1 cellular context compared by ENCODE assay signal in the genomic region with DNA sequence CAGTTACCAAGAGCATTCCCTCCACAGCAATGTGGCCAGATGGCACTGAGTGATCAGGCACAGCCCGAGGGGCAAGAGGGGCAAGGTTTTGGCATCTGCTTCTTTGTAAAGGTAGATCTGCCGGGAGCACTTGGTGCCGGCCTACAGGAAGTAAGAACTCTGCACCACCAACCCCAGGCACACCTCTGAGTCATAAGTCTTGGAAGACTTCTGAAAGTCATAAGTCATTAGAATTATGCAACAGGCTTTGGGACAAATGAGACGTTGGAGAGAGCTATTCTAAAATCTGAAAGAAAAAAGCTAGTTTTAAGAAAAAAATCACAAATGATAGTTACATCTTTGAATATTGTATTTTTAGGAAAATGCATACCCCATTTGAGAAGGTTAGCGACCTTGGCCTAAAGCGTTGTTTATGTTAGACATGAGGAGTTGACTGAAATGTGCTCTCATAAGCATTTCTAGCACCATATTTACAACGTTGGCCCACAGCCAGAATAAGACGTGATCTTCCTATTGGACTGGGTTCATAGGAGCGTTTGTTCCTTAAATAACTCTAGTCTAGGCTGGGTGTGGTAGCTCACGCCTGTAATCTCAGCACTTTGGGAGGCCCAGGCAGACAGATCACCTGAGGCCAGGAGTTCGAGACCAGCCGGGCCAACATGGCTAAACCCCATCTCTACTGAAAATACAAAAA.
TF ChIP-seq lines count a peak whose summit lies in the region.

No MANE protein-coding gene starts in this region.

TF ChIP-seq in HEK293, 187 proteins besides CTCF, POLR2A, EP300 and RAD21 (continued from another document and continues in another):
- TF ChIP-seq, protein P1, sequence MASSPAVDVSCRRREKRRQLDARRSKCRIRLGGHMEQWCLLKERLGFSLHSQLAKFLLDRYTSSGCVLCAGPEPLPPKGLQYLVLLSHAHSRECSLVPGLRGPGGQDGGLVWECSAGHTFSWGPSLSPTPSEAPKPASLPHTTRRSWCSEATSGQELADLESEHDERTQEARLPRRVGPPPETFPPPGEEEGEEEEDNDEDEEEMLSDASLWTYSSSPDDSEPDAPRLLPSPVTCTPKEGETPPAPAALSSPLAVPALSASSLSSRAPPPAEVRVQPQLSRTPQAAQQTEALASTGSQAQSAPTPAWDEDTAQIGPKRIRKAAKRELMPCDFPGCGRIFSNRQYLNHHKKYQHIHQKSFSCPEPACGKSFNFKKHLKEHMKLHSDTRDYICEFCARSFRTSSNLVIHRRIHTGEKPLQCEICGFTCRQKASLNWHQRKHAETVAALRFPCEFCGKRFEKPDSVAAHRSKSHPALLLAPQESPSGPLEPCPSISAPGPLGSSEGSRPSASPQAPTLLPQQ (tag by site-specific recombination; IDR thresholded peaks at IDR 0.05), result 0 out of 2 replicates have a peak, but pooled peaks have one; percentile 23
- TF ChIP-seq, protein P2, sequence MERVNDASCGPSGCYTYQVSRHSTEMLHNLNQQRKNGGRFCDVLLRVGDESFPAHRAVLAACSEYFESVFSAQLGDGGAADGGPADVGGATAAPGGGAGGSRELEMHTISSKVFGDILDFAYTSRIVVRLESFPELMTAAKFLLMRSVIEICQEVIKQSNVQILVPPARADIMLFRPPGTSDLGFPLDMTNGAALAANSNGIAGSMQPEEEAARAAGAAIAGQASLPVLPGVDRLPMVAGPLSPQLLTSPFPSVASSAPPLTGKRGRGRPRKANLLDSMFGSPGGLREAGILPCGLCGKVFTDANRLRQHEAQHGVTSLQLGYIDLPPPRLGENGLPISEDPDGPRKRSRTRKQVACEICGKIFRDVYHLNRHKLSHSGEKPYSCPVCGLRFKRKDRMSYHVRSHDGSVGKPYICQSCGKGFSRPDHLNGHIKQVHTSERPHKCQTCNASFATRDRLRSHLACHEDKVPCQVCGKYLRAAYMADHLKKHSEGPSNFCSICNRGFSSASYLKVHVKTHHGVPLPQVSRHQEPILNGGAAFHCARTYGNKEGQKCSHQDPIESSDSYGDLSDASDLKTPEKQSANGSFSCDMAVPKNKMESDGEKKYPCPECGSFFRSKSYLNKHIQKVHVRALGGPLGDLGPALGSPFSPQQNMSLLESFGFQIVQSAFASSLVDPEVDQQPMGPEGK (tag by site-specific recombination; IDR thresholded peaks at IDR 0.05), result peak; percentile 50; the same call in 1 of the 2 replicates
- no peak for TF ChIP-seq ZNF585B (tag by site-specific recombination; IDR thresholded peaks at IDR 0.05)
- TF ChIP-seq ZNF843 (tag by site-specific recombination; IDR thresholded peaks at IDR 0.05), result peak; percentile 26; the same call in 1 of the 2 replicates
- TF ChIP-seq ZNF677 (tag by site-specific recombination; IDR thresholded peaks at IDR 0.05), result no peak
- peak; percentile 40; the same call in 1 of the 2 replicates for TF ChIP-seq OSR2 (tag by site-specific recombination; IDR thresholded peaks at IDR 0.05)
- TF ChIP-seq, protein P3, sequence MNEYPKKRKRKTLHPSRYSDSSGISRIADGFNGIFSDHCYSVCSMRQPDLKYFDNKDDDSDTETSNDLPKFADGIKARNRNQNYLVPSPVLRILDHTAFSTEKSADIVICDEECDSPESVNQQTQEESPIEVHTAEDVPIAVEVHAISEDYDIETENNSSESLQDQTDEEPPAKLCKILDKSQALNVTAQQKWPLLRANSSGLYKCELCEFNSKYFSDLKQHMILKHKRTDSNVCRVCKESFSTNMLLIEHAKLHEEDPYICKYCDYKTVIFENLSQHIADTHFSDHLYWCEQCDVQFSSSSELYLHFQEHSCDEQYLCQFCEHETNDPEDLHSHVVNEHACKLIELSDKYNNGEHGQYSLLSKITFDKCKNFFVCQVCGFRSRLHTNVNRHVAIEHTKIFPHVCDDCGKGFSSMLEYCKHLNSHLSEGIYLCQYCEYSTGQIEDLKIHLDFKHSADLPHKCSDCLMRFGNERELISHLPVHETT (tag by site-specific recombination; IDR thresholded peaks at IDR 0.05), result no peak
- TF ChIP-seq SCRT2 (tag by site-specific recombination; IDR thresholded peaks at IDR 0.05), result peak; percentile 95
- peak; percentile 72; the same call in 1 of the 2 replicates for TF ChIP-seq ZNF24 (tag by site-specific recombination; IDR thresholded peaks at IDR 0.05)
- peak; percentile 77 for TF ChIP-seq ZBTB17 (tag by site-specific recombination; IDR thresholded peaks at IDR 0.05)
- no peak for TF ChIP-seq REPIN1 (tag by site-specific recombination; IDR thresholded peaks at IDR 0.05; ENCODE audit: low read depth)
- TF ChIP-seq GLIS1 (tag by site-specific recombination; IDR thresholded peaks at IDR 0.05), result peak; percentile 23; the same call in 1 of the 2 replicates
- TF ChIP-seq ZNF121 (tag by site-specific recombination; IDR thresholded peaks at IDR 0.05), result peak; percentile 88; the same call in 1 of the 2 replicates
- TF ChIP-seq, protein P4, sequence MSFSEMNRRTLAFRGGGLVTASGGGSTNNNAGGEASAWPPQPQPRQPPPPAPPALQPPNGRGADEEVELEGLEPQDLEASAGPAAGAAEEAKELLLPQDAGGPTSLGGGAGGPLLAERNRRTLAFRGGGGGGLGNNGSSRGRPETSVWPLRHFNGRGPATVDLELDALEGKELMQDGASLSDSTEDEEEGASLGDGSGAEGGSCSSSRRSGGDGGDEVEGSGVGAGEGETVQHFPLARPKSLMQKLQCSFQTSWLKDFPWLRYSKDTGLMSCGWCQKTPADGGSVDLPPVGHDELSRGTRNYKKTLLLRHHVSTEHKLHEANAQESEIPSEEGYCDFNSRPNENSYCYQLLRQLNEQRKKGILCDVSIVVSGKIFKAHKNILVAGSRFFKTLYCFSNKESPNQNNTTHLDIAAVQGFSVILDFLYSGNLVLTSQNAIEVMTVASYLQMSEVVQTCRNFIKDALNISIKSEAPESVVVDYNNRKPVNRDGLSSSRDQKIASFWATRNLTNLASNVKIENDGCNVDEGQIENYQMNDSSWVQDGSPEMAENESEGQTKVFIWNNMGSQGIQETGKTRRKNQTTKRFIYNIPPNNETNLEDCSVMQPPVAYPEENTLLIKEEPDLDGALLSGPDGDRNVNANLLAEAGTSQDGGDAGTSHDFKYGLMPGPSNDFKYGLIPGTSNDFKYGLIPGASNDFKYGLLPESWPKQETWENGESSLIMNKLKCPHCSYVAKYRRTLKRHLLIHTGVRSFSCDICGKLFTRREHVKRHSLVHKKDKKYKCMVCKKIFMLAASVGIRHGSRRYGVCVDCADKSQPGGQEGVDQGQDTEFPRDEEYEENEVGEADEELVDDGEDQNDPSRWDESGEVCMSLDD (tag by site-specific recombination; IDR thresholded peaks at IDR 0.05), result 0 out of 2 replicates have a peak, but pooled peaks have one; percentile 23
- TF ChIP-seq ZNF133 (tag by site-specific recombination; IDR thresholded peaks at IDR 0.05), result no peak
- 0 out of 2 replicates have a peak, but pooled peaks have one; percentile 44 for TF ChIP-seq ZNF549 (tag by site-specific recombination; IDR thresholded peaks at IDR 0.05)
- 0 out of 2 replicates have a peak, but pooled peaks have one; percentile 34 for TF ChIP-seq ZNF600 (tag by site-specific recombination; IDR thresholded peaks at IDR 0.05)
- TF ChIP-seq ZNF223 (tag by site-specific recombination; IDR thresholded peaks at IDR 0.05), result peak; percentile 69; the same call in 1 of the 2 replicates
- TF ChIP-seq, protein P5, sequence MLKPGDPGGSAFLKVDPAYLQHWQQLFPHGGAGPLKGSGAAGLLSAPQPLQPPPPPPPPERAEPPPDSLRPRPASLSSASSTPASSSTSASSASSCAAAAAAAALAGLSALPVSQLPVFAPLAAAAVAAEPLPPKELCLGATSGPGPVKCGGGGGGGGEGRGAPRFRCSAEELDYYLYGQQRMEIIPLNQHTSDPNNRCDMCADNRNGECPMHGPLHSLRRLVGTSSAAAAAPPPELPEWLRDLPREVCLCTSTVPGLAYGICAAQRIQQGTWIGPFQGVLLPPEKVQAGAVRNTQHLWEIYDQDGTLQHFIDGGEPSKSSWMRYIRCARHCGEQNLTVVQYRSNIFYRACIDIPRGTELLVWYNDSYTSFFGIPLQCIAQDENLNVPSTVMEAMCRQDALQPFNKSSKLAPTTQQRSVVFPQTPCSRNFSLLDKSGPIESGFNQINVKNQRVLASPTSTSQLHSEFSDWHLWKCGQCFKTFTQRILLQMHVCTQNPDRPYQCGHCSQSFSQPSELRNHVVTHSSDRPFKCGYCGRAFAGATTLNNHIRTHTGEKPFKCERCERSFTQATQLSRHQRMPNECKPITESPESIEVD (tag by site-specific recombination; IDR thresholded peaks at IDR 0.05), result peak; percentile 66; the same call in 1 of the 2 replicates
- TF ChIP-seq, protein P6, sequence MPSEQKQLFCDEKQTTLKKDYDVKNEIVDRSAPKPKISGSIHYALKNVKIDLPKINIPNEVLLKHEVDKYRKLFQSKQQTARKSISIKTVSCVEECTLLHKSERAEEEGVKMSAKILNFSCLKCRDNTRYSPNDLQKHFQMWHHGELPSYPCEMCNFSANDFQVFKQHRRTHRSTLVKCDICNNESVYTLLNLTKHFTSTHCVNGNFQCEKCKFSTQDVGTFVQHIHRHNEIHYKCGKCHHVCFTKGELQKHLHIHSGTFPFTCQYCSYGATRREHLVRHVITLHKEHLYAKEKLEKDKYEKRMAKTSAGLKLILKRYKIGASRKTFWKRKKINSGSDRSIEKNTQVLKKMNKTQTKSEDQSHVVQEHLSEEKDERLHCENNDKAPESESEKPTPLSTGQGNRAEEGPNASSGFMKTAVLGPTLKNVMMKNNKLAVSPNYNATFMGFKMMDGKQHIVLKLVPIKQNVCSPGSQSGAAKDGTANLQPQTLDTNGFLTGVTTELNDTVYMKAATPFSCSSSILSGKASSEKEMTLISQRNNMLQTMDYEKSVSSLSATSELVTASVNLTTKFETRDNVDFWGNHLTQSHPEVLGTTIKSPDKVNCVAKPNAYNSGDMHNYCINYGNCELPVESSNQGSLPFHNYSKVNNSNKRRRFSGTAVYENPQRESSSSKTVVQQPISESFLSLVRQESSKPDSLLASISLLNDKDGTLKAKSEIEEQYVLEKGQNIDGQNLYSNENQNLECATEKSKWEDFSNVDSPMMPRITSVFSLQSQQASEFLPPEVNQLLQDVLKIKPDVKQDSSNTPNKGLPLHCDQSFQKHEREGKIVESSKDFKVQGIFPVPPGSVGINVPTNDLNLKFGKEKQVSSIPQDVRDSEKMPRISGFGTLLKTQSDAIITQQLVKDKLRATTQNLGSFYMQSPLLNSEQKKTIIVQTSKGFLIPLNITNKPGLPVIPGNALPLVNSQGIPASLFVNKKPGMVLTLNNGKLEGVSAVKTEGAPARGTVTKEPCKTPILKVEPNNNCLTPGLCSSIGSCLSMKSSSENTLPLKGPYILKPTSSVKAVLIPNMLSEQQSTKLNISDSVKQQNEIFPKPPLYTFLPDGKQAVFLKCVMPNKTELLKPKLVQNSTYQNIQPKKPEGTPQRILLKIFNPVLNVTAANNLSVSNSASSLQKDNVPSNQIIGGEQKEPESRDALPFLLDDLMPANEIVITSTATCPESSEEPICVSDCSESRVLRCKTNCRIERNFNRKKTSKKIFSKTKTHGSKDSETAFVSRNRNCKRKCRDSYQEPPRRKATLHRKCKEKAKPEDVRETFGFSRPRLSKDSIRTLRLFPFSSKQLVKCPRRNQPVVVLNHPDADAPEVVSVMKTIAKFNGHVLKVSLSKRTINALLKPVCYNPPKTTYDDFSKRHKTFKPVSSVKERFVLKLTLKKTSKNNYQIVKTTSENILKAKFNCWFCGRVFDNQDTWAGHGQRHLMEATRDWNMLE (tag by site-specific recombination; conservative IDR thresholded peaks at IDR 0.05; ENCODE audit: low read depth), result peak; percentile 69
- TF ChIP-seq ZNF366 (tag by site-specific recombination; conservative IDR thresholded peaks at IDR 0.05), result peak; percentile 77
- peak; percentile 55; the same call in 1 of the 2 replicates for TF ChIP-seq ZNF324 (tag by site-specific recombination; IDR thresholded peaks at IDR 0.05)
- TF ChIP-seq ZNF169 (tag by site-specific recombination; IDR thresholded peaks at IDR 0.05), result 0 out of 2 replicates have a peak, but pooled peaks have one; percentile 16
- TF ChIP-seq, protein P7, sequence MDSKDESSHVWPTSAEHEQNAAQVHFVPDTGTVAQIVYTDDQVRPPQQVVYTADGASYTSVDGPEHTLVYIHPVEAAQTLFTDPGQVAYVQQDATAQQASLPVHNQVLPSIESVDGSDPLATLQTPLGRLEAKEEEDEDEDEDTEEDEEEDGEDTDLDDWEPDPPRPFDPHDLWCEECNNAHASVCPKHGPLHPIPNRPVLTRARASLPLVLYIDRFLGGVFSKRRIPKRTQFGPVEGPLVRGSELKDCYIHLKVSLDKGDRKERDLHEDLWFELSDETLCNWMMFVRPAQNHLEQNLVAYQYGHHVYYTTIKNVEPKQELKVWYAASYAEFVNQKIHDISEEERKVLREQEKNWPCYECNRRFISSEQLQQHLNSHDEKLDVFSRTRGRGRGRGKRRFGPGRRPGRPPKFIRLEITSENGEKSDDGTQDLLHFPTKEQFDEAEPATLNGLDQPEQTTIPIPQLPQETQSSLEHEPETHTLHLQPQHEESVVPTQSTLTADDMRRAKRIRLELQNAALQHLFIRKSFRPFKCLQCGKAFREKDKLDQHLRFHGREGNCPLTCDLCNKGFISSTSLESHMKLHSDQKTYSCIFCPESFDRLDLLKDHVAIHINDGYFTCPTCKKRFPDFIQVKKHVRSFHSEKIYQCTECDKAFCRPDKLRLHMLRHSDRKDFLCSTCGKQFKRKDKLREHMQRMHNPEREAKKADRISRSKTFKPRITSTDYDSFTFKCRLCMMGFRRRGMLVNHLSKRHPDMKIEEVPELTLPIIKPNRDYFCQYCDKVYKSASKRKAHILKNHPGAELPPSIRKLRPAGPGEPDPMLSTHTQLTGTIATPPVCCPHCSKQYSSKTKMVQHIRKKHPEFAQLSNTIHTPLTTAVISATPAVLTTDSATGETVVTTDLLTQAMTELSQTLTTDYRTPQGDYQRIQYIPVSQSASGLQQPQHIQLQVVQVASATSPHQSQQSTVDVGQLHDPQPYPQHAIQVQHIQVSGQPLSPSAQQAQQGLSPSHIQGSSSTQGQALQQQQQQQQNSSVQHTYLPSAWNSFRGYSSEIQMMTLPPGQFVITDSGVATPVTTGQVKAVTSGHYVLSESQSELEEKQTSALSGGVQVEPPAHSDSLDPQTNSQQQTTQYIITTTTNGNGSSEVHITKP (tag by site-specific recombination; IDR thresholded peaks at IDR 0.05), result peak; percentile 68
- peak; percentile 38; the same call in 1 of the 2 replicates for TF ChIP-seq SCRT1 (tag by site-specific recombination; IDR thresholded peaks at IDR 0.05; ENCODE audit: borderline replicate concordance)
- TF ChIP-seq ZNF629 (tag by site-specific recombination; IDR thresholded peaks at IDR 0.05), result peak; percentile 49; the same call in 1 of the 2 replicates
- TF ChIP-seq, protein P8, sequence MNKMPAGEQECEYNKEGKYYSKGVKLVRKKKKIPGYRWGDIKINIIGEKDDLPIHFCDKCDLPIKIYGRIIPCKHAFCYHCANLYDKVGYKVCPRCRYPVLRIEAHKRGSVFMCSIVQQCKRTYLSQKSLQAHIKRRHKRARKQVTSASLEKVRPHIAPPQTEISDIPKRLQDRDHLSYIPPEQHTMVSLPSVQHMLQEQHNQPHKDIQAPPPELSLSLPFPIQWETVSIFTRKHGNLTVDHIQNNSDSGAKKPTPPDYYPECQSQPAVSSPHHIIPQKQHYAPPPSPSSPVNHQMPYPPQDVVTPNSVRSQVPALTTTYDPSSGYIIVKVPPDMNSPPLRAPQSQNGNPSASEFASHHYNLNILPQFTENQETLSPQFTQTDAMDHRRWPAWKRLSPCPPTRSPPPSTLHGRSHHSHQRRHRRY (tag by site-specific recombination; IDR thresholded peaks at IDR 0.05), result no peak
- TF ChIP-seq SP2 (tag by site-specific recombination; IDR thresholded peaks at IDR 0.05), result no peak; the same call in 1 of the 2 replicates
- peak; percentile 55; the same call in 1 of the 2 replicates for TF ChIP-seq KLF8 (tag by site-specific recombination; IDR thresholded peaks at IDR 0.05)
- peak; percentile 54; the same call in 1 of the 2 replicates for TF ChIP-seq ZNF394 (tag by site-specific recombination; IDR thresholded peaks at IDR 0.05; ENCODE audit: borderline replicate concordance)
- TF ChIP-seq SETDB1 (IDR thresholded peaks at IDR 0.05; ENCODE audit: insufficient read length, low read length), result peak; percentile 14
- peak; percentile 53; the same call in 1 of the 2 replicates for TF ChIP-seq WT1 (tag by site-specific recombination; IDR thresholded peaks at IDR 0.05)
- TF ChIP-seq ZNF558 (tag by site-specific recombination; IDR thresholded peaks at IDR 0.05), result peak; percentile 72; the same call in 1 of the 2 replicates
- TF ChIP-seq ZSCAN16 (tag by site-specific recombination; IDR thresholded peaks at IDR 0.05), result no peak
